Comparison of ENCODE assay signal across 2 cellular contexts in genomic region chr18:11577271-11578112, GRCh38.
TF ChIP-seq lines count a peak whose summit lies in the region.

No MANE protein-coding gene starts in this region.

TF ChIP-seq in H1, 55 proteins besides CTCF, POLR2A, EP300 and RAD21:
- TF ChIP-seq ASH2L (IDR thresholded peaks at IDR 0.05; ENCODE audit: low read length) = no peak
- no peak for TF ChIP-seq SP4 (IDR thresholded peaks at IDR 0.05; ENCODE audit: low read length)
- TF ChIP-seq FOSL1 (IDR thresholded peaks at IDR 0.05; ENCODE audit: insufficient read depth, low read depth, low read length) = no peak

TF ChIP-seq in GM12891, 5 proteins besides CTCF, POLR2A, EP300 and RAD21:
- TF ChIP-seq SPI1 (IDR thresholded peaks at IDR 0.05; ENCODE audit: low read depth, low read length) (no peak), TAF1 (IDR thresholded peaks at IDR 0.05; ENCODE audit: low read depth, low read length) (no peak), POLR2AphosphoS5 (IDR thresholded peaks at IDR 0.05; ENCODE audit: low read depth, low read length) (no peak), PAX5 (IDR thresholded peaks at IDR 0.05; ENCODE audit: insufficient read depth, low read length, severe bottlenecking) (no peak), POU2F2 (IDR thresholded peaks at IDR 0.05; ENCODE audit: low read depth, low read length) (no peak)
